ENCODE assay signal across 8 cellular contexts in the genomic region with DNA sequence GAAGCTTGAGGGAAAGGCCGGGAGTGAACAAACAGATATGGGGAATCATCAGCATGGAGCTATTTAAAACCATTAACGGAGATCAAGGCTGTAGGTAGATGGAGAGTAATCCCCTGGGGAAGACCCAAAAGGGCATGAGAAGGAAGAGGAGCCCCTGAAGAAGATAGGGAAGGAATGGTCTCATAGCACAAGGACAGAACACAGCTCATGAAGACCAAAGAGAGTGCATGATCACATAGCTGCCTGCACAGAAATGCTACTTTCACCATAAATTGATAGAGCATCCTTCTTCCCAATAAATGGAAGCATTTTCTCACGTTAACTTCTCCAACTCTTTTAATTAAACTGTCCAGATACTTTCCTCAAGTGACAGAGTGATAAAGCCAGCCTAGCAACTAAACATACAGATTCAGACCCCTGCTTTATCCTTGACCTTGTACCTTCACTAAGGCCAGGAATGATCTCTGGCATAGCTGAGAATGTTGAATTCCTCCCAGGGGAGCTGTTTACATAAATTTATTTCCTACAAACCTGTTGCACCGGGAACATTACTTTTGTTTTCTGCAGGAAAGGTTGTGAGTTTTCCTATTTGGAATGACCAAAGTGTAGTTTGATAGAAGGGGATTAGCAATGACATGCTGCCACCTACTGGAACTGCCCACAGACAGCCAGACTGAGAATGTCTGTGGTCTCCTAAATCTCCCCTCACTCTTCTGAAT.
A peak's percentile ranks its signal among the peaks of the same experiment; 100 is the strongest.
DNase-seq lines count a peak whose midpoint lies in the region; ATAC-seq, FAIRE-seq and TF ChIP-seq lines count a peak whose summit lies in the region.

No MANE protein-coding gene starts in this region.

- TF ChIP-seq RAD21 in K562 (CRISPR knock-in tag; conservative IDR thresholded peaks at IDR 0.05 in 1 of 2, IDR thresholded peaks at IDR 0.05 in 1 of 2) = peak; percentile 79 to 81

- no peak overlapping the region for H3K4me2 ChIP-seq in K562 (ENCODE audit: insufficient read depth, low read length)

- H3K9ac ChIP-seq in K562 (ENCODE audit: insufficient read depth in 1 of 2, low read depth in 2 of 2, low read length in 2 of 2) = no peak overlapping the region

- WGBS in K562 (ENCODE audit: insufficient coverage, low coverage, missing lambda C conversion rate) = 25% methylated on average over 4 of the region's 4 CpGs

- H3K4me1 ChIP-seq in K562 (replicated peaks in 1 of 2; ENCODE audit: control insufficient read depth in 2 of 2, insufficient read depth in 2 of 2, low read length in 2 of 2) = no peaks in the 10 kb centered on the region

- ATAC-seq in K562 = peak; percentile 89
- no peak for ATAC-seq in HG02798 (IDR thresholded peaks at IDR 0.05; ENCODE audit: poor library complexity, unreplicated experiment)
- no peak for ATAC-seq in GM18868 (IDR thresholded peaks at IDR 0.05; ENCODE audit: unreplicated experiment)

- H3K79me2 ChIP-seq in K562 (ENCODE audit: control insufficient read depth, insufficient read depth, low read length) = no peaks in the 10 kb centered on the region

- no peaks in the 10 kb centered on the region for H3K27me3 ChIP-seq in K562 (ENCODE audit: control insufficient read depth in 2 of 2, insufficient read depth in 2 of 2, low read length in 2 of 2)
- no peaks in the 10 kb centered on the region for H3K27me3 ChIP-seq in MG63

- H4K20me1 ChIP-seq in K562 (replicated peaks; ENCODE audit: control insufficient read depth, insufficient read depth, low read length) = no peaks in the 10 kb centered on the region

- intact Hi-C loops in K562 (cut with micrococcal nuclease) = loop anchor here (2.0 to 10.0 kb wide), 4 partner anchors 92 to 308 kb away; no protein-coding TSS in a partner anchor

- peak; percentile 66 for TF ChIP-seq CTCF in GM12873 (IDR thresholded peaks at IDR 0.05; ENCODE audit: insufficient read depth, low read depth, low read length, missing control alignments)
- TF ChIP-seq CTCF in K562 (IDR thresholded peaks at IDR 0.05 in 2 of 3, conservative IDR thresholded peaks at IDR 0.05 in 1 of 3; ENCODE audit: insufficient read depth in 2 of 3, low read depth in 1 of 3, low read length in 3 of 3) = peak; percentile 67 to 86 (median 84)

- H3K27ac ChIP-seq in K562 (ENCODE audit: extremely low read depth, low read depth, low read length) = no peak overlapping the region

- DNase-seq in NCI-H187 (lab: John Stamatoyannopoulos, UW) (peak; percentile 15 to 68), K562 (ENCODE audit: extremely low read depth in 1 of 4, low spot score in 3 of 4) (peak in 2 of 4 experiments; percentile 57 to 58), kidney glomerular epithelial cell (lab: John Stamatoyannopoulos, UW) (peak; percentile 16), MG63 (no peak), GF-D8 (lab: John Stamatoyannopoulos, UW) (no peak)

- H3K36me3 ChIP-seq in K562 (ENCODE audit: control insufficient read depth, insufficient read depth, low read length) = no peaks in the 10 kb centered on the region
- H3K36me3 ChIP-seq in MG63 = no peaks in the 10 kb centered on the region

- no peaks in the 10 kb centered on the region for H3K9me3 ChIP-seq in K562 (replicated peaks; ENCODE audit: control insufficient read depth, insufficient read depth, low read depth, low read length)
- no peaks in the 10 kb centered on the region for H3K9me3 ChIP-seq in MG63

- POLR2A ChIA-PET in K562 (lab: Yijun Ruan, JAX) = interaction anchor here (0.8 to 1.6 kb wide), 2 partner anchors 10 to 226 kb away, joined by 3 to 4 read pairs; no protein-coding TSS in a partner anchor

- no peak for TF ChIP-seq EP300 in K562 (IDR thresholded peaks at IDR 0.05; ENCODE audit: low read length)

- FAIRE-seq in K562 (lab: Jason Lieb, UNC) = peak; percentile 86

- CTCF ChIA-PET in K562 (lab: Yijun Ruan, JAX; ENCODE audit: low intra/inter-chr PET ratio) = interaction anchor here (0.5 kb wide), 1 partner anchor 672 kb away, joined by 3 read pairs; no protein-coding TSS in a partner anchor

- no peak for TF ChIP-seq POLR2A in K562 (conservative IDR thresholded peaks at IDR 0.05)

- no peak overlapping the region for H2AFZ ChIP-seq in K562 (ENCODE audit: low read depth, low read length)

- in situ Hi-C loops in K562 (cut with MboI) = no loop called here

- H3K4me3 ChIP-seq in K562 (no peak overlapping the region), MG63 (no peak overlapping the region)

- no TSS peak for BruUV-seq in K562 (replicated peaks; lab: Mats Ljungman, UMichigan)

- no peaks in the 10 kb centered on the region for H3K9me1 ChIP-seq in K562 (ENCODE audit: control insufficient read depth, insufficient read depth, low read length)

TF ChIP-seq in K562, 482 proteins besides CTCF, POLR2A, EP300 and RAD21:
- TF ChIP-seq TEAD1 (CRISPR knock-in tag; IDR thresholded peaks at IDR 0.05) (no peak), ARID3A (IDR thresholded peaks at IDR 0.05; ENCODE audit: borderline replicate concordance, low read depth, low read length) (0 out of 2 replicates have a peak, but pooled peaks have one; percentile 52), SMC3 (conservative IDR thresholded peaks at IDR 0.05; ENCODE audit: insufficient read depth, low read depth, low read length) (peak; percentile 51; the same call in 1 of the 2 replicates), ZBTB1 (CRISPR knock-in tag; IDR thresholded peaks at IDR 0.05; ENCODE audit: borderline replicate concordance, low read depth) (no peak), CTCFL (IDR thresholded peaks at IDR 0.05; ENCODE audit: borderline replicate concordance, insufficient read depth, low read depth, low read length, poor library complexity, severe bottlenecking) (peak; percentile 20)
- TF ChIP-seq, protein P1, sequence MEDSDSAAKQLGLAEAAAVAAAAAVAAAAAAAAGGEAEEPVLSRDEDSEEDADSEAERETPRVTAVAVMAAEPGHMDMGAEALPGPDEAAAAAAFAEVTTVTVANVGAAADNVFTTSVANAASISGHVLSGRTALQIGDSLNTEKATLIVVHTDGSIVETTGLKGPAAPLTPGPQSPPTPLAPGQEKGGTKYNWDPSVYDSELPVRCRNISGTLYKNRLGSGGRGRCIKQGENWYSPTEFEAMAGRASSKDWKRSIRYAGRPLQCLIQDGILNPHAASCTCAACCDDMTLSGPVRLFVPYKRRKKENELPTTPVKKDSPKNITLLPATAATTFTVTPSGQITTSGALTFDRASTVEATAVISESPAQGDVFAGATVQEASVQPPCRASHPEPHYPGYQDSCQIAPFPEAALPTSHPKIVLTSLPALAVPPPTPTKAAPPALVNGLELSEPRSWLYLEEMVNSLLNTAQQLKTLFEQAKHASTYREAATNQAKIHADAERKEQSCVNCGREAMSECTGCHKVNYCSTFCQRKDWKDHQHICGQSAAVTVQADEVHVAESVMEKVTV (CRISPR knock-in tag; IDR thresholded peaks at IDR 0.05) = peak; percentile 73

Comparison
In these comparisons a context has a peak if more than half of its experiments do, and no peak if none do; other contexts are left out.
1. DNase-seq: peak in NCI-H187 (2 of 2) and kidney glomerular epithelial cell (single experiment); none in MG63 (single experiment) and GF-D8 (single experiment).